12 cellular contexts compared by ENCODE assay signal in genomic region chr3:16801223-16801622, GRCh38.
DNase-seq lines count a peak whose midpoint lies in the region; ATAC-seq and TF ChIP-seq lines count a peak whose summit lies in the region.
"Had no signal": no experiment of that assay in that cellular context is flagged by ENCODE, and none has a peak within 500 bp of the region (broad histone marks: within the 10 kb centered on the region; RNA-seq: fewer than 3 reads in every experiment).

No MANE protein-coding gene starts in this region.

- no peaks in the 10 kb centered on the region for H3K79me2 ChIP-seq in PC-9 (ENCODE audit: low read depth)

- H3K27me3 Mint-ChIP-seq in activated naive CD8-positive, alpha-beta T cell treated with anti-CD3 and anti-CD28 coated beads, Interleukin-2, amount 10 ng/mL, durations not matched to agents 7 days and 5 days = peaks cover 4% of the 10 kb centered on the region
- H3K27me3 Mint-ChIP-seq in activated naive CD8-positive, alpha-beta T cell treated with anti-CD3 and anti-CD28 coated beads, Interleukin-2, amount 50 U/mL, for 24 hours = peaks cover 2% of the 10 kb centered on the region
- H3K27me3 Mint-ChIP-seq in stimulated activated naive B cell treated with anti-CD40 and anti-IgM and Interleukin-4, amounts not matched to agents 10 μg/mL and 1 μg/mL and 100 μg/mL, for 72 hours = no peaks in the 10 kb centered on the region
- H3K27me3 Mint-ChIP-seq in stimulated activated naive CD8-positive, alpha-beta T cell treated with anti-CD3 and anti-CD28 coated beads, Interleukin-15, amount 100 ng/mL, for 72 hours = no peaks in the 10 kb centered on the region

- H3K4me1 ChIP-seq in PC-9 (replicated peaks; ENCODE audit: insufficient read depth) = peaks cover 8% of the 10 kb centered on the region

- H3K9me3 ChIP-seq in PC-9 (ENCODE audit: insufficient read depth, low read depth) = no peaks in the 10 kb centered on the region
- H3K9me3 ChIP-seq: stomach had no signal

- no peak for DNase-seq in activated naive CD8-positive, alpha-beta T cell treated with anti-CD3 and anti-CD28 coated beads, Interleukin-2, amount 10 ng/mL, durations not matched to agents 7 days and 5 days
- DNase-seq in activated naive CD8-positive, alpha-beta T cell treated with anti-CD3 and anti-CD28 coated beads, Interleukin-2, amount 50 U/mL, for 24 hours = no peak
- DNase-seq in NOMO-1 treated with dmso at 0.1 percent for 144 hours (lab: John Stamatoyannopoulos, UW; ENCODE audit: unreplicated experiment) = peak; percentile 79
- peak; percentile 48 for DNase-seq in globus pallidus (ENCODE audit: low spot score)
- no peak for DNase-seq in stimulated activated naive B cell treated with anti-CD40 and anti-IgM and Interleukin-4, amounts not matched to agents 10 μg/mL and 1 μg/mL and 100 μg/mL, for 72 hours
- no peak for DNase-seq in PC-9
- DNase-seq in stimulated activated naive CD8-positive, alpha-beta T cell treated with anti-CD3 and anti-CD28 coated beads, Interleukin-15, amount 100 ng/mL, for 72 hours = no peak
- DNase-seq: activated CD4-positive, alpha-beta T cell treated with anti-CD3 and anti-CD28 coated beads, Interleukin-2, amount 10 ng/mL, durations not matched to agents 7 days and 5 days; NCI-H1048; stomach had no signal

- H3K4me1 Mint-ChIP-seq in activated naive CD8-positive, alpha-beta T cell treated with anti-CD3 and anti-CD28 coated beads, Interleukin-2, amount 10 ng/mL, durations not matched to agents 7 days and 5 days = peaks cover 17% of the 10 kb centered on the region
- peaks cover 46% of the 10 kb centered on the region for H3K4me1 Mint-ChIP-seq in activated naive CD8-positive, alpha-beta T cell treated with anti-CD3 and anti-CD28 coated beads, Interleukin-2, amount 50 U/mL, for 24 hours
- peaks cover 36 to 54% of the 10 kb centered on the region in 2 donors for H3K4me1 Mint-ChIP-seq in stimulated activated naive B cell treated with anti-CD40 and anti-IgM and Interleukin-4, amounts not matched to agents 10 μg/mL and 1 μg/mL and 100 μg/mL, for 72 hours
- H3K4me1 Mint-ChIP-seq in stimulated activated naive CD8-positive, alpha-beta T cell treated with anti-CD3 and anti-CD28 coated beads, Interleukin-15, amount 100 ng/mL, for 72 hours = peaks cover 42% of the 10 kb centered on the region

- no peaks in the 10 kb centered on the region for H3K36me3 ChIP-seq in PC-9 (ENCODE audit: low read depth)
- H3K36me3 ChIP-seq: stomach had no signal

- TF ChIP-seq CTCF in PC-9 (conservative IDR thresholded peaks at IDR 0.05) = no peak

- POLR2A ChIA-PET in activated naive CD8-positive, alpha-beta T cell treated with anti-CD3 and anti-CD28 coated beads, Interleukin-2, amount 10 ng/mL, durations not matched to agents 7 days and 5 days (lab: Charles Lee) = no interaction called here
- POLR2A ChIA-PET in PC-9 (lab: Charles Lee; ENCODE audit: unreplicated experiment) = no interaction called here

- no peak overlapping the region for H3K4me2 ChIP-seq in PC-9

- no peak overlapping the region for H3K27ac ChIP-seq in PC-9
- H3K27ac ChIP-seq: RWPE1, stomach had no signal

- ATAC-seq in activated naive CD8-positive, alpha-beta T cell treated with anti-CD3 and anti-CD28 coated beads, Interleukin-2, amount 10 ng/mL, durations not matched to agents 7 days and 5 days (ENCODE audit: low read depth) = peak; percentile 60
- no peak for ATAC-seq in activated naive CD8-positive, alpha-beta T cell treated with anti-CD3 and anti-CD28 coated beads, Interleukin-2, amount 50 U/mL, for 24 hours
- peak; percentile 12 to 15 for ATAC-seq in stimulated activated naive B cell treated with anti-CD40 and anti-IgM and Interleukin-4, amounts not matched to agents 10 μg/mL and 1 μg/mL and 100 μg/mL, for 72 hours (replicated peaks)
- ATAC-seq in HG03457 (IDR thresholded peaks at IDR 0.05; ENCODE audit: unreplicated experiment) = no peak
- no peak for ATAC-seq in stimulated activated naive CD8-positive, alpha-beta T cell treated with anti-CD3 and anti-CD28 coated beads, Interleukin-15, amount 100 ng/mL, for 72 hours

- no peaks in the 10 kb centered on the region for H4K20me1 ChIP-seq in PC-9 (ENCODE audit: insufficient read depth)

- H3K27me3 ChIP-seq in PC-9 (ENCODE audit: insufficient read depth, low read depth) = no peaks in the 10 kb centered on the region
- H3K27me3 ChIP-seq: stomach had no signal

- intact Hi-C loops in PC-9 (cut with micrococcal nuclease; ENCODE audit: unreplicated experiment) = no loop called here

- H3K9me3 Mint-ChIP-seq in activated naive CD8-positive, alpha-beta T cell treated with anti-CD3 and anti-CD28 coated beads, Interleukin-2, amount 10 ng/mL, durations not matched to agents 7 days and 5 days = peaks cover 9% of the 10 kb centered on the region
- peaks cover 4% of the 10 kb centered on the region for H3K9me3 Mint-ChIP-seq in activated naive CD8-positive, alpha-beta T cell treated with anti-CD3 and anti-CD28 coated beads, Interleukin-2, amount 50 U/mL, for 24 hours
- H3K9me3 Mint-ChIP-seq in stimulated activated naive B cell treated with anti-CD40 and anti-IgM and Interleukin-4, amounts not matched to agents 10 μg/mL and 1 μg/mL and 100 μg/mL, for 72 hours = no peaks in the 10 kb centered on the region
- H3K9me3 Mint-ChIP-seq in stimulated activated naive CD8-positive, alpha-beta T cell treated with anti-CD3 and anti-CD28 coated beads, Interleukin-15, amount 100 ng/mL, for 72 hours = peaks cover 12 to 19% of the 10 kb centered on the region in 2 donors

- H3K4me3 ChIP-seq in PC-9 = no peak overlapping the region
- H3K4me3 ChIP-seq: stomach had no signal

- BruUV-seq in PC-9 (replicated peaks; lab: Mats Ljungman, UMichigan) = no TSS peak

- no peaks in the 10 kb centered on the region for H3K9me2 ChIP-seq in PC-9 (ENCODE audit: insufficient read depth)

- H3K27ac Mint-ChIP-seq in activated naive CD8-positive, alpha-beta T cell treated with anti-CD3 and anti-CD28 coated beads, Interleukin-2, amount 10 ng/mL, durations not matched to agents 7 days and 5 days = no peak overlapping the region
- no peak overlapping the region for H3K27ac Mint-ChIP-seq in activated naive CD8-positive, alpha-beta T cell treated with anti-CD3 and anti-CD28 coated beads, Interleukin-2, amount 50 U/mL, for 24 hours
- H3K27ac Mint-ChIP-seq in stimulated activated naive B cell treated with anti-CD40 and anti-IgM and Interleukin-4, amounts not matched to agents 10 μg/mL and 1 μg/mL and 100 μg/mL, for 72 hours = no peak overlapping the region
- H3K27ac Mint-ChIP-seq in stimulated activated naive CD8-positive, alpha-beta T cell treated with anti-CD3 and anti-CD28 coated beads, Interleukin-15, amount 100 ng/mL, for 72 hours = no peak overlapping the region
- H3K27ac Mint-ChIP-seq: activated CD4-positive, alpha-beta T cell treated with anti-CD3 and anti-CD28 coated beads, Interleukin-2, amount 10 ng/mL, durations not matched to agents 7 days and 5 days had no signal

- CTCF ChIA-PET in PC-9 (lab: Charles Lee) = no interaction called here

- peak overlapping the region; percentile 11 for H3K4me3 Mint-ChIP-seq in activated naive CD8-positive, alpha-beta T cell treated with anti-CD3 and anti-CD28 coated beads, Interleukin-2, amount 10 ng/mL, durations not matched to agents 7 days and 5 days
- no peak overlapping the region for H3K4me3 Mint-ChIP-seq in activated naive CD8-positive, alpha-beta T cell treated with anti-CD3 and anti-CD28 coated beads, Interleukin-2, amount 50 U/mL, for 24 hours
- no peak overlapping the region for H3K4me3 Mint-ChIP-seq in stimulated activated naive B cell treated with anti-CD40 and anti-IgM and Interleukin-4, amounts not matched to agents 10 μg/mL and 1 μg/mL and 100 μg/mL, for 72 hours
- no peak overlapping the region for H3K4me3 Mint-ChIP-seq in stimulated activated naive CD8-positive, alpha-beta T cell treated with anti-CD3 and anti-CD28 coated beads, Interleukin-15, amount 100 ng/mL, for 72 hours
- H3K4me3 Mint-ChIP-seq: activated CD4-positive, alpha-beta T cell treated with anti-CD3 and anti-CD28 coated beads, Interleukin-2, amount 10 ng/mL, durations not matched to agents 7 days and 5 days had no signal

- H3F3A ChIP-seq in PC-9 (ENCODE audit: insufficient read depth, low read depth) = no peaks in the 10 kb centered on the region

- H2AFZ ChIP-seq in PC-9 = no peak overlapping the region

- peaks cover 12% of the 10 kb centered on the region for H3K36me3 Mint-ChIP-seq in activated naive CD8-positive, alpha-beta T cell treated with anti-CD3 and anti-CD28 coated beads, Interleukin-2, amount 10 ng/mL, durations not matched to agents 7 days and 5 days
- no peaks in the 10 kb centered on the region for H3K36me3 Mint-ChIP-seq in activated naive CD8-positive, alpha-beta T cell treated with anti-CD3 and anti-CD28 coated beads, Interleukin-2, amount 50 U/mL, for 24 hours (ENCODE audit: low read depth)
- H3K36me3 Mint-ChIP-seq in stimulated activated naive B cell treated with anti-CD40 and anti-IgM and Interleukin-4, amounts not matched to agents 10 μg/mL and 1 μg/mL and 100 μg/mL, for 72 hours = no peaks in the 10 kb centered on the region

Comparison
In these comparisons a context has a peak if more than half of its experiments do, and no peak if none do; other contexts are left out.
1. ATAC-seq: peak in activated naive CD8-positive, alpha-beta T cell treated with anti-CD3 and anti-CD28 coated beads, Interleukin-2, amount 10 ng/mL, durations not matched to agents 7 days and 5 days (single experiment) and stimulated activated naive B cell treated with anti-CD40 and anti-IgM and Interleukin-4, amounts not matched to agents 10 μg/mL and 1 μg/mL and 100 μg/mL, for 72 hours (2 of 2); none in activated naive CD8-positive, alpha-beta T cell treated with anti-CD3 and anti-CD28 coated beads, Interleukin-2, amount 50 U/mL, for 24 hours (single experiment), HG03457 (single experiment) and stimulated activated naive CD8-positive, alpha-beta T cell treated with anti-CD3 and anti-CD28 coated beads, Interleukin-15, amount 100 ng/mL, for 72 hours (single experiment).
2. DNase-seq: peak in NOMO-1 treated with dmso at 0.1 percent for 144 hours (single experiment) and globus pallidus (single experiment); none in activated naive CD8-positive, alpha-beta T cell treated with anti-CD3 and anti-CD28 coated beads, Interleukin-2, amount 10 ng/mL, durations not matched to agents 7 days and 5 days (single experiment), activated naive CD8-positive, alpha-beta T cell treated with anti-CD3 and anti-CD28 coated beads, Interleukin-2, amount 50 U/mL, for 24 hours (single experiment), stimulated activated naive B cell treated with anti-CD40 and anti-IgM and Interleukin-4, amounts not matched to agents 10 μg/mL and 1 μg/mL and 100 μg/mL, for 72 hours (single experiment), PC-9 (0 of 2) and stimulated activated naive CD8-positive, alpha-beta T cell treated with anti-CD3 and anti-CD28 coated beads, Interleukin-15, amount 100 ng/mL, for 72 hours (0 of 2).